In the genomic region with DNA sequence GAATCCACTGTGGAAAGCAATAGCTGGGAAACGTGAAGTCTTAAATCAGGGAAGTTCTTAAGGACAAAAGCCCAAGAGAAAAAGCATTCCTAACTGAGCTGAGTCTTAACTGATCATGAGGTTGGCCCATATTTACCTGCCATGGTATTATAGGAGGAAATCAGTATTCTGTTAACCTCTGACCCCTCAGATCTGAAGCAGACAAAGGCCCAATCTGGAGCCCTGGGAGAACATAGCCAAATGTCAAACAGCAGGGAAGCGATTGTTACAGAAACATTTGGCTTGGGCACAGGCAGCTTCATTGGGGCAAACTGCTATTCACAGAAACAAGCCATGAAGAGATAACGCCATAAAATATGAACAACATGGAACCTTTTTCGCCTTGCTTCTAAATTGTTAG, we compare ENCODE assay signal across 21 cellular contexts. TPM values are rescaled to one million over a fixed set of nuclear protein-coding genes. Genes with fewer than 3 reads are reported as not detected.
DNase-seq lines count a peak whose midpoint lies in the region; ATAC-seq lines count a peak whose summit lies in the region.
"Had no signal": no experiment of that assay in that cellular context is flagged by ENCODE, and none has a peak within 500 bp of the region (broad histone marks: within the 10 kb centered on the region; RNA-seq: fewer than 3 reads in every experiment).

No MANE protein-coding gene starts in this region.

- peaks cover 1% of the 10 kb centered on the region for H3K36me3 ChIP-seq in ectodermal cell (ENCODE audit: control insufficient read depth, insufficient read depth, low read length)
- H3K36me3 ChIP-seq: BLaER1, right atrium auricular region, upper lobe of right lung had no signal

- no peak for ATAC-seq in activated naive CD4-positive, alpha-beta T cell treated with anti-CD3 and anti-CD28 coated beads, Interleukin-2, amount 50 U/mL, for 72 hours
- ATAC-seq: A549, mucosa of descending colon, upper lobe of right lung had no signal

- H3K36me3 Mint-ChIP-seq in activated naive CD4-positive, alpha-beta T cell treated with anti-CD3 and anti-CD28 coated beads, Interleukin-2, amount 50 U/mL, for 72 hours: peaks cover 0 to 2% of the 10 kb centered on the region in 2 donors
- H3K36me3 Mint-ChIP-seq: activated naive CD8-positive, alpha-beta T cell treated with anti-CD3 and anti-CD28 coated beads, Interleukin-2, amount 10 ng/mL, durations not matched to agents 7 days and 5 days had no signal

- H3K9me3 ChIP-seq in ectodermal cell (ENCODE audit: control insufficient read depth, low read length): no peaks in the 10 kb centered on the region
- H3K9me3 ChIP-seq: A549, BLaER1, mucosa of descending colon, right atrium auricular region, upper lobe of right lung had no signal

- H3K27ac ChIP-seq in ectodermal cell (ENCODE audit: insufficient read depth, low read depth, low read length, poor library complexity, severe bottlenecking): peak overlapping the region; percentile 81
- H3K27ac ChIP-seq: A549, BLaER1, upper lobe of right lung had no signal

- no peaks in the 10 kb centered on the region for H3K9me3 Mint-ChIP-seq in activated naive CD4-positive, alpha-beta T cell treated with anti-CD3 and anti-CD28 coated beads, Interleukin-2, amount 50 U/mL, for 72 hours
- H3K9me3 Mint-ChIP-seq: activated naive CD8-positive, alpha-beta T cell treated with anti-CD3 and anti-CD28 coated beads, Interleukin-2, amount 10 ng/mL, durations not matched to agents 7 days and 5 days; activated T-helper 1 cell treated with anti-CD3 and anti-CD28 coated beads, Interleukin-12 subunit alpha, Interleukin-12 subunit beta, Interleukin-2, Interleukin-4 antibody, amounts not matched to agents 30 ng/mL and 10 ng/mL and 1 ng/mL, durations not matched to agents 14 hours and 24 hours and 36 hours had no signal

- H3K27ac Mint-ChIP-seq in activated naive CD4-positive, alpha-beta T cell treated with anti-CD3 and anti-CD28 coated beads, Interleukin-2, amount 50 U/mL, for 72 hours: no peak overlapping the region
- H3K27ac Mint-ChIP-seq: activated naive CD8-positive, alpha-beta T cell treated with anti-CD3 and anti-CD28 coated beads, Interleukin-2, amount 10 ng/mL, durations not matched to agents 7 days and 5 days; activated T-helper 1 cell treated with anti-CD3 and anti-CD28 coated beads, Interleukin-12 subunit alpha, Interleukin-12 subunit beta, Interleukin-2, Interleukin-4 antibody, amounts not matched to agents 30 ng/mL and 10 ng/mL and 1 ng/mL, durations not matched to agents 14 hours and 24 hours and 36 hours had no signal

- DNase-seq in NCI-H2171 treated with DMSO at 0.1 percent for 48 hours (lab: John Stamatoyannopoulos, UW) (peak; percentile 17), NCI-H2171 (lab: John Stamatoyannopoulos, UW) (no peak), NCI-H446 treated with DMSO at 0.1 percent for 48 hours (lab: John Stamatoyannopoulos, UW) (peak; percentile 32), NOMO-1 treated with DMSO at 0.1 percent for 48 hours (lab: John Stamatoyannopoulos, UW; ENCODE audit: unreplicated experiment) (no peak), kidney glomerular epithelial cell (lab: John Stamatoyannopoulos, UW) (no peak), T-helper 1 cell (no peak)
- no peak for DNase-seq in activated naive CD4-positive, alpha-beta T cell treated with anti-CD3 and anti-CD28 coated beads, Interleukin-2, amount 50 U/mL, for 72 hours (ENCODE audit: low spot score in 2 of 2)
- DNase-seq: activated CD4-positive, alpha-beta T cell treated with anti-CD3 and anti-CD28 coated beads for 48 hours; activated naive CD8-positive, alpha-beta T cell treated with anti-CD3 and anti-CD28 coated beads, Interleukin-2, amount 10 ng/mL, durations not matched to agents 7 days and 5 days; Calu3; cortex of kidney; GDM1; mucosa of descending colon; nucleus accumbens; stimulated activated CD4-positive, alpha-beta T cell treated with anti-CD3 and anti-CD28 coated beads, Interleukin-4, amount 100 ng/mL, for 4 hours; upper lobe of right lung had no signal

- H3K4me3 ChIP-seq in ectodermal cell (ENCODE audit: insufficient read depth, low read depth, low read length): no peak overlapping the region
- H3K4me3 ChIP-seq: A549, BLaER1, mucosa of descending colon, right atrium auricular region, upper lobe of right lung had no signal

- H3K4me1 ChIP-seq in ectodermal cell (ENCODE audit: control insufficient read depth, insufficient read depth, low read length): peaks cover 51% of the 10 kb centered on the region
- H3K4me1 ChIP-seq: A549 had no signal

- WGBS in ectodermal cell, 2 experiments: 29 to 36% methylated on average over 4 of the region's 4 CpGs

- no peaks in the 10 kb centered on the region for H3K27me3 ChIP-seq in ectodermal cell (ENCODE audit: control insufficient read depth, insufficient read depth, low read length, poor library complexity, severe bottlenecking)
- H3K27me3 ChIP-seq: BLaER1, right atrium auricular region, upper lobe of right lung had no signal

RNA-seq across cellular contexts. Expression of a gene that starts 18.8 kb away (rescaled TPM):
- 204 TPM for polyA plus RNA-seq in ectodermal cell (2013, experiment 1 of 4)
- polyA plus RNA-seq in ectodermal cell (2013, experiment 2 of 4): 249 TPM
- 149 TPM for polyA plus RNA-seq in ectodermal cell (2013, experiment 3 of 4)
- polyA plus RNA-seq in ectodermal cell (2013, experiment 4 of 4): 183 TPM
- total RNA-seq in activated naive CD4-positive, alpha-beta T cell treated with anti-CD3 and anti-CD28 coated beads, Interleukin-2, amount 50 U/mL, for 72 hours: 1 to 10 TPM in 1 of 2 donors, under 1 TPM in 1; 0.73 to 5.2 TPM

Comparison
In these comparisons a context has a peak if more than half of its experiments do, and no peak if none do; other contexts are left out.
1. DNase-seq: peak in NCI-H2171 treated with DMSO at 0.1 percent for 48 hours (single experiment) and NCI-H446 treated with DMSO at 0.1 percent for 48 hours (single experiment); none in NCI-H2171 (single experiment), activated naive CD4-positive, alpha-beta T cell treated with anti-CD3 and anti-CD28 coated beads, Interleukin-2, amount 50 U/mL, for 72 hours (0 of 2), NOMO-1 treated with DMSO at 0.1 percent for 48 hours (single experiment), kidney glomerular epithelial cell (single experiment) and T-helper 1 cell (0 of 5).